ENCODE assay signal across 18 cellular contexts in the genomic region with DNA sequence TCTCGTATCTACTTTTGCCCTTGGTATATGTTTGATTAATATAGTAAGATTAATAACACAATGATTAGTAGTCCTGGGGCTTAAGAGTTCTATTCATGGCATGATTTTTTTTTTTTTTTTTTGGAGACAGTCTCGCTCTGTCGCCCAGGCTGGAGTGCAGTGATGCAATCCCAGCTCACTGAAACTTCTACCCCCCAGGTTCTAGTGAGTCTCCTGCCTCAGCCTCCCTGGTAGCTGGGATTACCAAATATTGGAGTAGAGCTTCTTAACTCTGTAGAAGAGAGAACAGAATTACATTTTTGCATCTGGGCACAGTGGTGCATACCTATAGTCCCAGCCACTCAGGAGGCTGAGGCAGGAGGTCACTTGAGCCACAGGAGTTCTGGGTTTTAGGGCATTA. TPM values are rescaled to one million over a fixed set of nuclear protein-coding genes. Genes with fewer than 3 reads are reported as not detected.
DNase-seq lines count a peak whose midpoint lies in the region; ATAC-seq and TF ChIP-seq lines count a peak whose summit lies in the region.
"Had no signal": no experiment of that assay in that cellular context is flagged by ENCODE, and none has a peak within 500 bp of the region (broad histone marks: within the 10 kb centered on the region; RNA-seq: fewer than 3 reads in every experiment).

No MANE protein-coding gene starts in this region.

- DNase-seq in activated CD4-positive, alpha-beta T cell treated with anti-CD3 and anti-CD28 coated beads for 36 hours = no peak
- no peak for DNase-seq in activated CD4-positive, alpha-beta T cell treated with anti-CD3 and anti-CD28 coated beads, Interleukin-2, amount 10 ng/mL, durations not matched to agents 24 days and 14 days
- no peak for DNase-seq in CD4-positive, alpha-beta memory T cell
- no peak for DNase-seq in T-helper 17 cell
- no peak for DNase-seq in memory B cell (ENCODE audit: low spot score in 2 of 2)
- no peak for DNase-seq in superior temporal gyrus (ENCODE audit: extremely low spot score)
- DNase-seq: activated B cell treated with CpG ODN at 0.5 μM for 24 hours; activated naive CD8-positive, alpha-beta T cell treated with anti-CD3 and anti-CD28 coated beads, Interleukin-2, amount 10 ng/mL, durations not matched to agents 7 days and 5 days; EL; NCI-H1436 treated with DMSO at 0.1 percent for 48 hours had no signal

- no peak overlapping the region for H3K4me3 Mint-ChIP-seq in activated CD4-positive, alpha-beta T cell treated with anti-CD3 and anti-CD28 coated beads for 36 hours
- H3K4me3 Mint-ChIP-seq in activated CD4-positive, alpha-beta T cell treated with anti-CD3 and anti-CD28 coated beads, Interleukin-2, amount 10 ng/mL, durations not matched to agents 24 days and 14 days = no peak overlapping the region
- no peak overlapping the region for H3K4me3 Mint-ChIP-seq in CD4-positive, alpha-beta memory T cell
- H3K4me3 Mint-ChIP-seq in T-helper 17 cell (no peak overlapping the region), memory B cell (no peak overlapping the region)
- H3K4me3 Mint-ChIP-seq: activated B cell treated with CpG ODN at 0.5 μM for 24 hours; activated naive CD8-positive, alpha-beta T cell treated with anti-CD3 and anti-CD28 coated beads, Interleukin-2, amount 10 ng/mL, durations not matched to agents 7 days and 5 days; nephron had no signal

- no peak for ATAC-seq in activated CD4-positive, alpha-beta T cell treated with anti-CD3 and anti-CD28 coated beads for 36 hours
- ATAC-seq in T-helper 17 cell (no peak), memory B cell (ENCODE audit: low read depth) (no peak), HG03139 (IDR thresholded peaks at IDR 0.05; ENCODE audit: unreplicated experiment) (no peak), GM18505 (IDR thresholded peaks at IDR 0.05; ENCODE audit: unreplicated experiment) (no peak)

- no peaks in the 10 kb centered on the region for H3K27me3 ChIP-seq in CD4-positive, alpha-beta memory T cell (ENCODE audit: insufficient read depth, low read length)
- H3K27me3 ChIP-seq: breast epithelium, dorsolateral prefrontal cortex had no signal

- no peak overlapping the region for H3K4me3 ChIP-seq in CD4-positive, alpha-beta memory T cell (ENCODE audit: low read length in 2 of 2)
- H3K4me3 ChIP-seq: breast epithelium, dorsolateral prefrontal cortex, lung, prostate gland had no signal

- H3K36me3 Mint-ChIP-seq in activated CD4-positive, alpha-beta T cell treated with anti-CD3 and anti-CD28 coated beads for 36 hours (ENCODE audit: low read depth) = peaks cover 15% of the 10 kb centered on the region
- peaks cover 11% of the 10 kb centered on the region for H3K36me3 Mint-ChIP-seq in activated CD4-positive, alpha-beta T cell treated with anti-CD3 and anti-CD28 coated beads, Interleukin-2, amount 10 ng/mL, durations not matched to agents 24 days and 14 days (ENCODE audit: low read depth)
- peaks cover 0 to 2% of the 10 kb centered on the region in 2 donors for H3K36me3 Mint-ChIP-seq in CD4-positive, alpha-beta memory T cell
- H3K36me3 Mint-ChIP-seq in T-helper 17 cell (ENCODE audit: low read depth) = peaks cover 2% of the 10 kb centered on the region
- H3K36me3 Mint-ChIP-seq in memory B cell = peaks cover 3% of the 10 kb centered on the region
- H3K36me3 Mint-ChIP-seq: activated naive CD8-positive, alpha-beta T cell treated with anti-CD3 and anti-CD28 coated beads, Interleukin-2, amount 10 ng/mL, durations not matched to agents 7 days and 5 days had no signal

- intact Hi-C loops in activated CD4-positive, alpha-beta T cell treated with anti-CD3 and anti-CD28 coated beads for 36 hours (cut with DNase I, micrococcal nuclease) = loop anchor here (2.0 to 5.0 kb wide), 3 partner anchors 62 to 338 kb away; no protein-coding TSS in a partner anchor
- intact Hi-C loops in activated CD4-positive, alpha-beta T cell treated with anti-CD3 and anti-CD28 coated beads, Interleukin-2, amount 10 ng/mL, durations not matched to agents 24 days and 14 days (cut with micrococcal nuclease) = loop anchor here (1.0 kb wide), 1 partner anchor 10 kb away; no protein-coding TSS in a partner anchor
- intact Hi-C loops in CD4-positive, alpha-beta memory T cell (cut with micrococcal nuclease) = loop anchor here (1.0 kb wide), 2 partner anchors 61 to 138 kb away; no protein-coding TSS in a partner anchor

- H3K27ac ChIP-seq in CD4-positive, alpha-beta memory T cell (ENCODE audit: low read depth, low read length) = no peak overlapping the region
- H3K27ac ChIP-seq: breast epithelium, prostate gland had no signal

- no peaks in the 10 kb centered on the region for H3K9me3 Mint-ChIP-seq in activated CD4-positive, alpha-beta T cell treated with anti-CD3 and anti-CD28 coated beads for 36 hours (ENCODE audit: low read depth)
- H3K9me3 Mint-ChIP-seq in activated CD4-positive, alpha-beta T cell treated with anti-CD3 and anti-CD28 coated beads, Interleukin-2, amount 10 ng/mL, durations not matched to agents 24 days and 14 days = no peaks in the 10 kb centered on the region
- H3K9me3 Mint-ChIP-seq in CD4-positive, alpha-beta memory T cell = no peaks in the 10 kb centered on the region
- no peaks in the 10 kb centered on the region for H3K9me3 Mint-ChIP-seq in memory B cell
- H3K9me3 Mint-ChIP-seq: activated B cell treated with CpG ODN at 0.5 μM for 24 hours; activated naive CD8-positive, alpha-beta T cell treated with anti-CD3 and anti-CD28 coated beads, Interleukin-2, amount 10 ng/mL, durations not matched to agents 7 days and 5 days; H9; nephron had no signal

- no peak for TF ChIP-seq POLR2A in GM18505 (IDR thresholded peaks at IDR 0.05; ENCODE audit: borderline replicate concordance, extremely low read depth, insufficient read depth, insufficient read length)

- peak overlapping the region; percentile 68 for H3K27ac Mint-ChIP-seq in activated CD4-positive, alpha-beta T cell treated with anti-CD3 and anti-CD28 coated beads for 36 hours
- no peak overlapping the region for H3K27ac Mint-ChIP-seq in activated CD4-positive, alpha-beta T cell treated with anti-CD3 and anti-CD28 coated beads, Interleukin-2, amount 10 ng/mL, durations not matched to agents 24 days and 14 days
- H3K27ac Mint-ChIP-seq in CD4-positive, alpha-beta memory T cell = peak overlapping the region in 5 of 7 donors; percentile 6 to 80 (median 66)
- H3K27ac Mint-ChIP-seq in T-helper 17 cell (peak overlapping the region; percentile 74), memory B cell (peak overlapping the region; percentile 33)

- H3K4me1 ChIP-seq in CD4-positive, alpha-beta memory T cell (ENCODE audit: insufficient read depth, low read length) = peaks cover 72% of the 10 kb centered on the region
- H3K4me1 ChIP-seq: prostate gland had no signal

- H3K9me3 ChIP-seq in CD4-positive, alpha-beta memory T cell (ENCODE audit: control insufficient read depth in 1 of 2, low read length in 2 of 2) = no peaks in the 10 kb centered on the region
- H3K9me3 ChIP-seq in T-helper 17 cell (ENCODE audit: control insufficient read depth, low read length, poor library complexity, severe bottlenecking) = no peaks in the 10 kb centered on the region
- H3K9me3 ChIP-seq: breast epithelium, prostate gland had no signal

- H3K36me3 ChIP-seq in CD4-positive, alpha-beta memory T cell (ENCODE audit: insufficient read depth, low read length) = no peaks in the 10 kb centered on the region
- H3K36me3 ChIP-seq: breast epithelium, prostate gland had no signal

- H3K27me3 Mint-ChIP-seq in activated CD4-positive, alpha-beta T cell treated with anti-CD3 and anti-CD28 coated beads for 36 hours = no peaks in the 10 kb centered on the region
- no peaks in the 10 kb centered on the region for H3K27me3 Mint-ChIP-seq in activated CD4-positive, alpha-beta T cell treated with anti-CD3 and anti-CD28 coated beads, Interleukin-2, amount 10 ng/mL, durations not matched to agents 24 days and 14 days
- no peaks in the 10 kb centered on the region for H3K27me3 Mint-ChIP-seq in CD4-positive, alpha-beta memory T cell
- H3K27me3 Mint-ChIP-seq in T-helper 17 cell (no peaks in the 10 kb centered on the region), memory B cell (no peaks in the 10 kb centered on the region)
- H3K27me3 Mint-ChIP-seq: activated B cell treated with CpG ODN at 0.5 μM for 24 hours; activated naive CD8-positive, alpha-beta T cell treated with anti-CD3 and anti-CD28 coated beads, Interleukin-2, amount 10 ng/mL, durations not matched to agents 7 days and 5 days had no signal

- CTCF ChIA-PET in activated CD4-positive, alpha-beta T cell treated with anti-CD3 and anti-CD28 coated beads for 36 hours (lab: Charles Lee) = interaction anchor here (1.2 to 7.4 kb wide), 3 partner anchors 13 to 104 kb away, joined by 3 to 80 read pairs (median 6); no protein-coding TSS in a partner anchor
- CTCF ChIA-PET in CD4-positive, alpha-beta memory T cell (lab: Charles Lee; ENCODE audit: partially characterized antibody) = interaction anchor here (0.7 to 3.3 kb wide), 4 partner anchors 11 to 142 kb away, joined by 3 to 43 read pairs (median 4); no protein-coding TSS in a partner anchor

- POLR2A ChIA-PET in activated CD4-positive, alpha-beta T cell treated with anti-CD3 and anti-CD28 coated beads for 36 hours (lab: Charles Lee) = no interaction called here
- POLR2A ChIA-PET in CD4-positive, alpha-beta memory T cell (lab: Charles Lee; ENCODE audit: partially characterized antibody) = interaction anchor here (1.0 to 1.1 kb wide), 2 partner anchors 11 to 19 kb away, joined by 3 to 6 read pairs; no protein-coding TSS in a partner anchor

- peaks cover 91% of the 10 kb centered on the region for H3K4me1 Mint-ChIP-seq in activated CD4-positive, alpha-beta T cell treated with anti-CD3 and anti-CD28 coated beads for 36 hours
- H3K4me1 Mint-ChIP-seq in activated CD4-positive, alpha-beta T cell treated with anti-CD3 and anti-CD28 coated beads, Interleukin-2, amount 10 ng/mL, durations not matched to agents 24 days and 14 days = peaks cover 71% of the 10 kb centered on the region
- H3K4me1 Mint-ChIP-seq in CD4-positive, alpha-beta memory T cell = peaks cover 59 to 87% (median 71%) of the 10 kb centered on the region in 4 donors
- H3K4me1 Mint-ChIP-seq in T-helper 17 cell (peaks cover 51% of the 10 kb centered on the region), memory B cell (peaks cover 59% of the 10 kb centered on the region)

RNA-seq across cellular contexts. Expression of a gene that starts 58.9 kb away (rescaled TPM):
- 100 to 1,000 TPM; 297 to 534 TPM for total RNA-seq in activated CD4-positive, alpha-beta T cell treated with anti-CD3 and anti-CD28 coated beads for 36 hours
- total RNA-seq in activated CD4-positive, alpha-beta T cell treated with anti-CD3 and anti-CD28 coated beads, Interleukin-2, amount 10 ng/mL, durations not matched to agents 24 days and 14 days = 338 and 361 TPM in 2 replicates
- 100 to 1,000 TPM; 141 to 152 TPM for total RNA-seq in CD4-positive, alpha-beta memory T cell
- 100 to 1,000 TPM; 185 to 269 TPM for polyA plus RNA-seq in CD4-positive, alpha-beta memory T cell
- total RNA-seq in T-helper 17 cell = 100 to 1,000 TPM; 145 to 166 TPM
